In the genomic region with DNA sequence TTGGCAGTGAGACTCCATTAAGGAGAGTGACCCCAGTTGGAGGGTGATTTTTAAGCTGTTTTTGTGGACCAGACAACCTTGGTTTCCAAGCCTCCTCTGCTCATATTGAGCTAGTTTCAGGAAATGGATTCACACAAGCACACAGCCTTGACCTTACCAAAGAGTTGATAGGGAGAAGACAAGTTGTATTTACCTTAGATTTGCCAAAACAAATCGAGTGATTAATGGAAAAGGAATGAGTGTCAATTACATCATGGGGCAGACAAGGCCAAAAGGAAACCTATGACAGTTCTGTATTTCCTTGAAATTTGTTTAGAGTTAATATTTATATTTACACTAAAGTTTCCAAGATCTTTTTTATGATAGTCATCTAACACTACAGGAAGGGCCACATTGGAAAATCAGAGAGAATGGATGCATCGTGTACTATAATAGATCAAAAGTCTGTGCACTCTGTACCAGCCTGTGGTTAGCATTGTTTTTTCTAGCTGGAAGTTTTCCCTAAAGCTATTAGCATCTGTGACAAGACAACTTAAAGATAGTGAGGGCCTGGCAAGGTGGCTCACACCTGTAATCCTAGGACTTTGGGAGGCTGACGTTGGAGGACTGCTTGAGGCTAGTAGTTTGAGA, we compare ENCODE assay signal across 17 cellular contexts.
A peak's percentile ranks its signal among the peaks of the same experiment; 100 is the strongest.
DNase-seq lines count a peak whose midpoint lies in the region; ATAC-seq and TF ChIP-seq lines count a peak whose summit lies in the region.
"Had no signal": no experiment of that assay in that cellular context is flagged by ENCODE, and none has a peak within 500 bp of the region (broad histone marks: within the 10 kb centered on the region; RNA-seq: fewer than 3 reads in every experiment).

No MANE protein-coding gene starts in this region.

- DNase-seq in Daoy (ENCODE audit: low read depth) (peak; percentile 20), RPMI7951 (ENCODE audit: low read depth) (peak; percentile 21), GM13976 (ENCODE audit: low spot score) (no peak)
- no peak for DNase-seq in effector memory CD4-positive, alpha-beta T cell
- DNase-seq: activated naive CD4-positive, alpha-beta T cell treated with anti-CD3 and anti-CD28 coated beads, Interleukin-2, amount 50 U/mL, for 16 hours; DMS79; islet precursor cell; NCI-H1092; NCI-H2227 treated with DMSO at 0.1 percent for 48 hours; stimulated activated CD4-positive, alpha-beta T cell treated with anti-CD3 and anti-CD28 coated beads, Interleukin-2, amount 100 ng/mL, for 24 hours had no signal

- H3K4me1 ChIP-seq in mesodermal cell (ENCODE audit: control insufficient read depth, insufficient read depth, low read length, poor library complexity, severe bottlenecking): no peaks in the 10 kb centered on the region
- H3K4me1 ChIP-seq in effector memory CD4-positive, alpha-beta T cell (ENCODE audit: control insufficient read depth, insufficient read depth, low read length, poor library complexity, severe bottlenecking): no peaks in the 10 kb centered on the region
- H3K4me1 ChIP-seq: gastroesophageal sphincter had no signal

- H3K4me3 ChIP-seq in mesodermal cell (ENCODE audit: extremely low read depth, insufficient read depth, low read length, poor library complexity, severe bottlenecking): no peak overlapping the region
- no peak overlapping the region for H3K4me3 ChIP-seq in effector memory CD4-positive, alpha-beta T cell (ENCODE audit: insufficient read depth, low read depth, low read length, poor library complexity, severe bottlenecking)
- H3K4me3 ChIP-seq: gastroesophageal sphincter, GM12878 had no signal

- no peaks in the 10 kb centered on the region for H3K36me3 ChIP-seq in mesodermal cell (ENCODE audit: control insufficient read depth, insufficient read depth, low read length)
- no peaks in the 10 kb centered on the region for H3K36me3 ChIP-seq in effector memory CD4-positive, alpha-beta T cell (ENCODE audit: control insufficient read depth, insufficient read depth, low read length)
- H3K36me3 ChIP-seq: gastroesophageal sphincter had no signal

- in situ Hi-C loops in GM13976 (cut with MboI; ENCODE audit: low sequenced_read_pairs, unreplicated experiment): no loop called here

- H3K27ac ChIP-seq in mesodermal cell (ENCODE audit: low read depth, low read length, severe bottlenecking): peak overlapping the region; percentile 38
- no peak overlapping the region for H3K27ac ChIP-seq in effector memory CD4-positive, alpha-beta T cell (ENCODE audit: insufficient read depth, low read length, poor library complexity, severe bottlenecking)
- H3K27ac ChIP-seq: gastroesophageal sphincter had no signal

- ATAC-seq in esophagus mucosa: peak; percentile 25
- no peak for ATAC-seq in HG03457 (IDR thresholded peaks at IDR 0.05; ENCODE audit: unreplicated experiment)
- no peak for ATAC-seq in HG02642 (IDR thresholded peaks at IDR 0.05; ENCODE audit: poor library complexity, unreplicated experiment)
- ATAC-seq: gastroesophageal sphincter, GM12878, WTC11 had no signal

- no peaks in the 10 kb centered on the region for H3K27me3 ChIP-seq in effector memory CD4-positive, alpha-beta T cell (replicated peaks; ENCODE audit: control insufficient read depth, insufficient read depth, low read length, poor library complexity, severe bottlenecking)
- H3K27me3 ChIP-seq: gastroesophageal sphincter had no signal

- WGBS in mesodermal cell (ENCODE audit: insufficient coverage in 2 of 2), 2 experiments: 96 to 100% methylated on average over 2 of the region's 3 CpGs

- TF ChIP-seq CTCF in GM13976 (IDR thresholded peaks at IDR 0.05; ENCODE audit: borderline replicate concordance, control extremely low read depth, extremely low read depth, insufficient read depth, missing control alignments): no peak

- H3K9me3 ChIP-seq in mesodermal cell (ENCODE audit: control insufficient read depth, low read length): peaks cover 3% of the 10 kb centered on the region
- H3K9me3 ChIP-seq in effector memory CD4-positive, alpha-beta T cell (ENCODE audit: control insufficient read depth, low read length): no peaks in the 10 kb centered on the region
- H3K9me3 ChIP-seq: gastroesophageal sphincter had no signal

Comparison
In these comparisons a context has a peak if more than half of its experiments do, and no peak if none do; other contexts are left out.
1. DNase-seq: peak in Daoy (single experiment) and RPMI7951 (single experiment); none in effector memory CD4-positive, alpha-beta T cell (0 of 3) and GM13976 (single experiment).